28 cellular contexts compared by ENCODE assay signal in the genomic region with DNA sequence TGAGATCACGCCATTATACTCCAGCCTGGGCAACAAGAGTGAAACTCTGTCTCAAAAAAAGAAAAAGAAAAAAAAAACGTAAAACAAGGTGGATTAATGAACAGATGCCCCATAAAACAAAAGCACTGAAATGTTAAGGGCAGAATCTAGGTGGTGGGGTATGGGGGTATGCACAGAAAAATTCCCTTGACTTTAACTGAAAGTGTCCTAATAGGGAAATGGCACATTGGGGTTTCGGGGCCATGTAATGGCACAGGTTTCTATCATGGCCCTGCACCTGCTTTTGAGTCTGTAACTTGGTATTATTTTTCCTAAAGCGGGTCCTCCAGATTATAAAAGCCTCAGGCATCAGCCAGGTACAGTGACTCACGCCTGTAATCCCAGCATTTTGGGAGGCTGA. TPM values are rescaled to one million over a fixed set of nuclear protein-coding genes. Genes with fewer than 3 reads are reported as not detected.
"Had no signal": no experiment of that assay in that cellular context is flagged by ENCODE, and none has a peak within 500 bp of the region (broad histone marks: within the 10 kb centered on the region; RNA-seq: fewer than 3 reads in every experiment).

No MANE protein-coding gene starts in this region.

- ATAC-seq: esophagus mucosa; left colon; naive thymus-derived CD4-positive, alpha-beta T cell; stimulated activated naive CD8-positive, alpha-beta T cell treated with anti-CD3 and anti-CD28 coated beads, Interleukin-15, Interleukin-2, amounts not matched to agents 100 U/mL and 50 U/mL, for 24 hours had no signal

- H3K9me3 Mint-ChIP-seq: neural crest cell, type B pancreatic cell had no signal

- DNase-seq: effector CD4-positive, alpha-beta T cell; heart left ventricle; hippocampal formation; left colon; mammary epithelial cell; naive thymus-derived CD4-positive, alpha-beta T cell; posterior cingulate gyrus; sigmoid colon; stimulated activated CD4-positive, alpha-beta T cell treated with anti-CD3 and anti-CD28 coated beads, Interleukin-12 subunit alpha, Interleukin-12 subunit beta, amount 100 ng/mL, for 4 hours; stimulated activated naive CD8-positive, alpha-beta T cell treated with anti-CD3 and anti-CD28 coated beads, Interleukin-15, Interleukin-2, amounts not matched to agents 100 U/mL and 50 U/mL, for 24 hours; thyroid gland; uterus had no signal

- H3K4me1 Mint-ChIP-seq: naive thymus-derived CD4-positive, alpha-beta T cell had no signal

- H3K4me1 ChIP-seq: suprapubic skin, thyroid gland, uterus had no signal

- H3K9me3 ChIP-seq: right atrium auricular region, sigmoid colon, suprapubic skin, thyroid gland, uterus had no signal

- H3K36me3 ChIP-seq: uterus had no signal

- H3K27ac Mint-ChIP-seq: type B pancreatic cell had no signal

- H3K27me3 ChIP-seq: heart left ventricle, right atrium auricular region, sigmoid colon, suprapubic skin, thyroid gland, uterus had no signal

- H3K27me3 Mint-ChIP-seq: naive thymus-derived CD4-positive, alpha-beta T cell; type B pancreatic cell had no signal

- H3K4me3 ChIP-seq: coronary artery, heart left ventricle, right atrium auricular region, sigmoid colon, skin epidermis, suprapubic skin, thyroid gland, uterus had no signal

- H3K27ac ChIP-seq: coronary artery, right atrium auricular region, sigmoid colon, skin epidermis, suprapubic skin, thyroid gland had no signal

- H3K4me3 Mint-ChIP-seq: naive thymus-derived CD4-positive, alpha-beta T cell; neural crest cell; type B pancreatic cell had no signal

RNA-seq across cellular contexts. Expression of a gene that starts 42.8 kb away (rescaled TPM):
- total RNA-seq: dermis microvascular lymphatic vessel endothelial cell; esophagus mucosa; fibroblast of lung; frontal cortex; glomerular endothelial cell; heart left ventricle; kidney epithelial cell; left colon; lower leg skin; mammary epithelial cell; mesenteric fat pad; mononuclear cell; naive thymus-derived CD4-positive, alpha-beta T cell; neural crest cell; osteocyte; right atrium auricular region; sigmoid colon; suprapubic skin; thyroid gland; uterus had no signal
- polyA plus RNA-seq: fibroblast of lung; heart left ventricle; mammary epithelial cell; naive thymus-derived CD4-positive, alpha-beta T cell; sigmoid colon had no signal

RNA-seq across cellular contexts. Expression of a gene that starts 48.3 kb away (rescaled TPM):
- polyA plus RNA-seq: naive thymus-derived CD4-positive, alpha-beta T cell had no signal
